In genomic region chr12:18320036-18320617, GRCh38 we compare ENCODE assay signal across 8 cellular contexts. TPM values are rescaled to one million over a fixed set of nuclear protein-coding genes. Genes with fewer than 3 reads are reported as not detected.
A peak's percentile ranks its signal among the peaks of the same experiment; 100 is the strongest.
DNase-seq lines count a peak whose midpoint lies in the region; ATAC-seq and TF ChIP-seq lines count a peak whose summit lies in the region.

No MANE protein-coding gene starts in this region.

- no peak for TF ChIP-seq EP300 in suprapubic skin (IDR thresholded peaks at IDR 0.05)

- H3K4me1 ChIP-seq in KMS-11 (ENCODE audit: low read depth, poor library complexity, severe bottlenecking): no peaks in the 10 kb centered on the region
- H3K4me1 ChIP-seq in heart right ventricle: peaks cover 0 to 6% (median 0%) of the 10 kb centered on the region in 9 donors
- peaks cover 9% of the 10 kb centered on the region for H3K4me1 ChIP-seq in suprapubic skin

- no peak for TF ChIP-seq POLR2A in suprapubic skin (IDR thresholded peaks at IDR 0.05)

- DNase-seq in SW480 (ENCODE audit: low spot score) (peak; percentile 63), heart right ventricle (no peak), suprapubic skin (ENCODE audit: low spot score in 2 of 2) (no peak), G401 (ENCODE audit: low spot score) (no peak), COR-L47 (lab: John Stamatoyannopoulos, UW) (no peak), amygdala (lab: John Stamatoyannopoulos, UW) (no peak)

- H3K27ac ChIP-seq in KMS-11: no peak overlapping the region
- H3K27ac ChIP-seq in heart right ventricle: no peak overlapping the region
- H3K27ac ChIP-seq in suprapubic skin: no peak overlapping the region

- H3K36me3 ChIP-seq in KMS-11 (ENCODE audit: insufficient read depth) (no peaks in the 10 kb centered on the region), heart right ventricle (no peaks in the 10 kb centered on the region), suprapubic skin (no peaks in the 10 kb centered on the region)

- H3K4me2 ChIP-seq in KMS-11: no peak overlapping the region

- peak in 7 of 8 donors; percentile 45 to 77 (median 69) for ATAC-seq in heart right ventricle

- TF ChIP-seq CTCF in GM12872 (IDR thresholded peaks at IDR 0.05; ENCODE audit: insufficient read depth, low read depth, low read length) (peak; percentile 44; the same call in 1 of the 3 replicates), KMS-11 (conservative IDR thresholded peaks at IDR 0.05; ENCODE audit: low read depth, low read length) (peak; percentile 55), heart right ventricle (IDR thresholded peaks at IDR 0.05) (peak; percentile 17 to 53 (median 45)), suprapubic skin (IDR thresholded peaks at IDR 0.05) (peak; percentile 17 to 47)

- H3K79me2 ChIP-seq in KMS-11 (ENCODE audit: insufficient read depth, low read depth): no peaks in the 10 kb centered on the region

- H4K20me1 ChIP-seq in KMS-11 (ENCODE audit: insufficient read depth): no peaks in the 10 kb centered on the region

- 49 to 50% methylated on average over 6 of the region's 6 CpGs for WGBS in heart right ventricle, 2 donors
- 48% methylated on average over 6 of the region's 6 CpGs for WGBS in suprapubic skin

- H2AFZ ChIP-seq in KMS-11 (ENCODE audit: low read depth): no peak overlapping the region

- in situ Hi-C loops in G401 (cut with HindIII; ENCODE audit: low sequenced_read_pairs): no loop called here

- H3K9me3 ChIP-seq in heart right ventricle (no peaks in the 10 kb centered on the region), suprapubic skin (no peaks in the 10 kb centered on the region)

- H3K9ac ChIP-seq in KMS-11: no peak overlapping the region

- H3K27me3 ChIP-seq in KMS-11 (ENCODE audit: insufficient read depth, low read depth): no peaks in the 10 kb centered on the region
- H3K27me3 ChIP-seq in heart right ventricle: no peaks in the 10 kb centered on the region
- no peaks in the 10 kb centered on the region for H3K27me3 ChIP-seq in suprapubic skin

- intact Hi-C loops in heart right ventricle (cut with DNase I): loop anchor here in 2 of 10 donors (2.0 to 5.0 kb wide), 2 partner anchors 69 to 178 kb away; no protein-coding TSS in a partner anchor

- H3K4me3 ChIP-seq in KMS-11 (IDR thresholded peaks at IDR 0.05; ENCODE audit: insufficient read depth, low read depth, low read length): no peak overlapping the region
- no peak overlapping the region for H3K4me3 ChIP-seq in heart right ventricle
- H3K4me3 ChIP-seq in suprapubic skin: no peak overlapping the region

RNA-seq across cellular contexts. Expression of gene PIK3C2G, which starts 58.8 kb away (rescaled TPM):
- not detected for total RNA-seq in heart right ventricle
- polyA plus RNA-seq in heart right ventricle: not detected
- total RNA-seq in suprapubic skin: 10 to 100 TPM; 23.6 to 80.5 (median 37.1) TPM
- not detected in 2 replicates for total RNA-seq in G401 (2014; rRNA removed; shearing (Covaris generic))

Comparison
In these comparisons a context has a peak if more than half of its experiments do, and no peak if none do; other contexts are left out.
1. RNA of gene PIK3C2G, which starts 58.8 kb away (total RNA-seq): 23.6 to 80.5 TPM in suprapubic skin; not detected in heart right ventricle and not detected in G401; every median in the first group is over 10 times any median in the second.
2. Peak in every context shown above with its lines, with median percentiles within 50 percentile points of each other: CTCF ChIP-seq.